Comparison of ENCODE assay signal across 1 cellular context in genomic region chr1:89527750-89528381, GRCh38.
TF ChIP-seq lines count a peak whose summit lies in the region.

No MANE protein-coding gene starts in this region.

TF ChIP-seq in K562, 482 proteins besides CTCF, POLR2A, EP300 and RAD21 (continued from another document):
- TF ChIP-seq MED1 (CRISPR knock-in tag; IDR thresholded peaks at IDR 0.05; ENCODE audit: borderline replicate concordance) (no peak), GTF2E2 (tag; IDR thresholded peaks at IDR 0.05) (no peak), ZNF75A (CRISPR knock-in tag; IDR thresholded peaks at IDR 0.05) (no peak), MYNN (IDR thresholded peaks at IDR 0.05) (no peak), MYNN (CRISPR knock-in tag; IDR thresholded peaks at IDR 0.05) (no peak), FOXP1 (CRISPR knock-in tag; IDR thresholded peaks at IDR 0.05) (no peak), NR2C1 (IDR thresholded peaks at IDR 0.05) (0 out of 2 replicates have a peak, but pooled peaks have one; percentile 30), NR2C1 (tag; IDR thresholded peaks at IDR 0.05) (peak; percentile 36; the same call in 1 of the 2 replicates), CCAR2 (IDR thresholded peaks at IDR 0.05; ENCODE audit: low read depth, low read length) (no peak), RB1 (IDR thresholded peaks at IDR 0.05; ENCODE audit: low read depth) (no peak), RBM17 (IDR thresholded peaks at IDR 0.05; ENCODE audit: borderline replicate concordance, low read depth, low read length) (no peak), TCF15 (CRISPR knock-in tag; IDR thresholded peaks at IDR 0.05) (no peak), ZNF740 (CRISPR knock-in tag; IDR thresholded peaks at IDR 0.05) (no peak), ZNF740 (tag; IDR thresholded peaks at IDR 0.05) (no peak), TFE3 (CRISPR knock-in tag; IDR thresholded peaks at IDR 0.05) (peak; percentile 21; the same call in 1 of the 2 replicates), CHD1 (IDR thresholded peaks at IDR 0.05; ENCODE audit: low read length) (no peak), ESRRB (CRISPR knock-in tag; IDR thresholded peaks at IDR 0.05; ENCODE audit: borderline replicate concordance) (no peak), NCOA2 (IDR thresholded peaks at IDR 0.05; ENCODE audit: partially characterized antibody in 2 of 2) (no peak), ARID3B (CRISPR knock-in tag; IDR thresholded peaks at IDR 0.05; ENCODE audit: borderline replicate concordance) (no peak), NR2C2 (CRISPR knock-in tag; IDR thresholded peaks at IDR 0.05) (no peak), NR2C2 (tag; IDR thresholded peaks at IDR 0.05) (peak; percentile 59; the same call in 1 of the 2 replicates), SMAD4 (CRISPR knock-in tag; conservative IDR thresholded peaks at IDR 0.05) (no peak)
TF ChIP-seq in K562: peak in this region for 3.
